In genomic region chr13:60195893-60196292, GRCh38 we compare ENCODE assay signal across 2 cellular contexts. TPM values are rescaled to one million over a fixed set of nuclear protein-coding genes. Genes with fewer than 3 reads are reported as not detected.
"Had no signal": no experiment of that assay in that cellular context is flagged by ENCODE, and none has a peak within 500 bp of the region (broad histone marks: within the 10 kb centered on the region; RNA-seq: fewer than 3 reads in every experiment).

No MANE protein-coding gene starts in this region.

RNA-seq across cellular contexts. Expression of gene DIAPH3, which starts 32.2 kb away (rescaled TPM):
- total RNA-seq: naive thymus-derived CD8-positive, alpha-beta T cell had no signal
- polyA plus RNA-seq: naive thymus-derived CD4-positive, alpha-beta T cell had no signal
